17 cellular contexts compared by ENCODE assay signal in genomic region chr19:1232231-1232637, GRCh38. TPM values are rescaled to one million over a fixed set of nuclear protein-coding genes. Genes with fewer than 3 reads are reported as not detected.
DNase-seq lines count a peak whose midpoint lies in the region; FAIRE-seq and TF ChIP-seq lines count a peak whose summit lies in the region.
"Had no signal": no experiment of that assay in that cellular context is flagged by ENCODE, and none has a peak within 500 bp of the region (broad histone marks: within the 10 kb centered on the region; RNA-seq: fewer than 3 reads in every experiment).

No MANE protein-coding gene starts in this region.

- H3K36me3 ChIP-seq in OCI-LY3 (replicated peaks; ENCODE audit: low read depth, low read length): peaks cover 10% of the 10 kb centered on the region
- peaks cover 25% of the 10 kb centered on the region for H3K36me3 ChIP-seq in fibroblast of lung (ENCODE audit: control insufficient read depth, insufficient read depth, low read length)

- no peaks in the 10 kb centered on the region for H3K27me3 ChIP-seq in OCI-LY3 (ENCODE audit: low read depth, low read length)
- no peaks in the 10 kb centered on the region for H3K27me3 ChIP-seq in fibroblast of lung (ENCODE audit: control insufficient read depth, insufficient read depth, low read length)

- H3K9me3 ChIP-seq in OCI-LY3 (ENCODE audit: insufficient read depth, low read length): no peaks in the 10 kb centered on the region
- H3K9me3 ChIP-seq in fibroblast of lung (ENCODE audit: control insufficient read depth, insufficient read depth, low read depth, low read length): no peaks in the 10 kb centered on the region

- no peaks in the 10 kb centered on the region for H3K9me3 Mint-ChIP-seq in neural crest cell
- no peaks in the 10 kb centered on the region for H3K9me3 Mint-ChIP-seq in Calu3 (ENCODE audit: low read depth, unreplicated experiment)
- H3K9me3 Mint-ChIP-seq: natural killer cell, T-cell had no signal

- H3K36me3 Mint-ChIP-seq in neural crest cell (ENCODE audit: low read depth) (no peaks in the 10 kb centered on the region), Calu3 (ENCODE audit: insufficient read depth, unreplicated experiment) (peaks cover 29% of the 10 kb centered on the region)
- H3K36me3 Mint-ChIP-seq: natural killer cell, T-cell had no signal

- H3K4me3 Mint-ChIP-seq in neural crest cell (peak overlapping the region; percentile 80), Calu3 (ENCODE audit: low read depth, unreplicated experiment) (no peak overlapping the region)
- H3K4me3 Mint-ChIP-seq: T-cell had no signal

- H3K27ac Mint-ChIP-seq in neural crest cell (ENCODE audit: unreplicated experiment): no peak overlapping the region
- H3K27ac Mint-ChIP-seq in Calu3 (ENCODE audit: unreplicated experiment): no peak overlapping the region
- H3K27ac Mint-ChIP-seq: natural killer cell had no signal

- DNase-seq in fibroblast of lung (ENCODE audit: low read depth in 2 of 2): no peak
- no peak for DNase-seq in neural crest cell (ENCODE audit: low read depth, low spot score)
- no peak for DNase-seq in DMS79 treated with DMSO at 0.1 percent for 48 hours (lab: John Stamatoyannopoulos, UW)
- DNase-seq in Calu3: no peak
- DNase-seq in GM12892 (ENCODE audit: insufficient read length): no peak
- no peak for DNase-seq in D721Med (ENCODE audit: insufficient read length, low spot score)
- DNase-seq: activated CD4-positive, CD25-positive, alpha-beta regulatory T cell treated with anti-CD3 and anti-CD28 coated beads, Interleukin-2, amount 50 U/mL, for 72 hours; DMS79; kidney; natural killer cell; NCI-H2171; T-cell had no signal

- CTCF ChIA-PET in Calu3 (lab: Charles Lee): no interaction called here

- H3K79me2 ChIP-seq in OCI-LY3 (ENCODE audit: low read length): no peaks in the 10 kb centered on the region
- H3K79me2 ChIP-seq in fibroblast of lung (ENCODE audit: control insufficient read depth, insufficient read depth, low read length): peaks cover 2% of the 10 kb centered on the region

- FAIRE-seq in GM12892 (lab: Jason Lieb, UNC) (no peak), D721Med (lab: Jason Lieb, UNC) (no peak)
- FAIRE-seq: frontal cortex, kidney, urothelium cell line had no signal

- no peak for TF ChIP-seq POLR2A in GM12892 (IDR thresholded peaks at IDR 0.05; ENCODE audit: low read depth, low read length)

- H3K4me3 ChIP-seq in OCI-LY3 (ENCODE audit: low read length): peak overlapping the region; percentile 14; the same call in 1 of the 2 replicates
- H3K4me3 ChIP-seq in fibroblast of lung (replicated peaks in 1 of 4; ENCODE audit: control extremely low read depth in 1 of 4, insufficient read depth in 1 of 4, low read depth in 3 of 4, low read length in 4 of 4): no peak overlapping the region

- H2AFZ ChIP-seq in OCI-LY3 (ENCODE audit: low read depth, low read length) (no peak overlapping the region), fibroblast of lung (ENCODE audit: low read length) (no peak overlapping the region)

- H3K4me1 ChIP-seq in OCI-LY3 (ENCODE audit: low read length) (peaks cover 24% of the 10 kb centered on the region), fibroblast of lung (ENCODE audit: control insufficient read depth, extremely low read depth, insufficient read depth, low read length) (peaks cover 9% of the 10 kb centered on the region)

- peak overlapping the region; percentile 48 for H3K4me2 ChIP-seq in OCI-LY3 (ENCODE audit: low read length)
- H3K4me2 ChIP-seq in fibroblast of lung (ENCODE audit: extremely low read depth, insufficient read depth, low read length): no peak overlapping the region

- H3K4me1 Mint-ChIP-seq in neural crest cell (peaks cover 4% of the 10 kb centered on the region), Calu3 (ENCODE audit: low read depth, unreplicated experiment) (peaks cover 14% of the 10 kb centered on the region)
- H3K4me1 Mint-ChIP-seq: natural killer cell had no signal

- no peaks in the 10 kb centered on the region for H3K27me3 Mint-ChIP-seq in neural crest cell (ENCODE audit: low read depth)
- H3K27me3 Mint-ChIP-seq in Calu3 (ENCODE audit: unreplicated experiment): no peaks in the 10 kb centered on the region
- H3K27me3 Mint-ChIP-seq: T-cell had no signal

- no TSS peak for BruUV-seq in Calu3 (replicated peaks; lab: Mats Ljungman, UMichigan)

- H4K20me1 ChIP-seq in OCI-LY3 (ENCODE audit: insufficient read depth, low read length) (no peaks in the 10 kb centered on the region), fibroblast of lung (ENCODE audit: control insufficient read depth, extremely low read depth, insufficient read depth, low read length) (no peaks in the 10 kb centered on the region)

- intact Hi-C loops in Calu3 (cut with micrococcal nuclease; ENCODE audit: unreplicated experiment): no loop called here

- TF ChIP-seq CTCF in 22Rv1 (IDR thresholded peaks at IDR 0.05) (no peak), OCI-LY3 (IDR thresholded peaks at IDR 0.05; ENCODE audit: low read depth, low read length) (no peak), fibroblast of lung (conservative IDR thresholded peaks at IDR 0.05 in 1 of 2, IDR thresholded peaks at IDR 0.05 in 1 of 2; ENCODE audit: low read depth in 1 of 2, low read length in 2 of 2) (no peak), neural crest cell (conservative IDR thresholded peaks at IDR 0.05) (no peak), Calu3 (IDR thresholded peaks at IDR 0.05; ENCODE audit: unreplicated experiment) (no peak), D721Med (IDR thresholded peaks at IDR 0.05; ENCODE audit: insufficient read depth, missing control alignments) (no peak)

- peak overlapping the region; percentile 32; the same call in 1 of the 2 replicates for H3K27ac ChIP-seq in 22Rv1
- peak overlapping the region; percentile 75 for H3K27ac ChIP-seq in OCI-LY3 (ENCODE audit: low read length)
- H3K27ac ChIP-seq in fibroblast of lung (ENCODE audit: insufficient read depth, low read length): peak overlapping the region; percentile 56
- H3K27ac ChIP-seq: HL-60 had no signal

- H3K9ac ChIP-seq in OCI-LY3 (ENCODE audit: low read length) (peak overlapping the region; percentile 2; the same call in 1 of the 2 replicates), fibroblast of lung (ENCODE audit: insufficient read depth, low read length) (peak overlapping the region; percentile 18)

RNA-seq across cellular contexts. Expression of gene CBARP, which starts 5.6 kb away (rescaled TPM):
- 1.5 TPM in 2 replicates for total RNA-seq in fibroblast of lung
- polyA plus RNA-seq in fibroblast of lung: 0.31 and 1.0 TPM in 2 replicates
- polyA plus RNA-seq in fibroblast of lung (2012): 2.1 and 5.0 TPM in 2 replicates
- 0.94 and 3.6 TPM in 2 replicates for polyA minus RNA-seq in fibroblast of lung (ENCODE audit: low replicate concordance)
- 26.2 and 27.1 TPM in 2 replicates for total RNA-seq in neural crest cell
- 4.2 and 5.7 TPM in 2 replicates for total RNA-seq in Calu3 (2022)
- polyA plus RNA-seq in GM12892 (2012; ENCODE audit: missing spikeins): not detected

RNA-seq across cellular contexts. Expression of gene ATP5F1D, which starts 9.3 kb away (rescaled TPM):
- total RNA-seq in fibroblast of lung (13.4 and 20.5 TPM in 2 replicates), neural crest cell (140 and 141 TPM in 2 replicates), Calu3 (2022) (86.6 and 91.8 TPM in 2 replicates)
- polyA plus RNA-seq in fibroblast of lung: 53.8 and 79.8 TPM in 2 replicates
- 174 and 278 TPM in 2 replicates for polyA plus RNA-seq in fibroblast of lung (2012)
- 23.2 and 31.0 TPM in 2 replicates for polyA minus RNA-seq in fibroblast of lung (ENCODE audit: low replicate concordance)
- polyA plus RNA-seq in GM12892 (2012; ENCODE audit: missing spikeins): 63.3 TPM

RNA-seq across cellular contexts. Expression of gene MIDN, which starts 16.1 kb away (rescaled TPM):
- total RNA-seq in fibroblast of lung (13.6 and 18.8 TPM in 2 replicates), neural crest cell (177 and 187 TPM in 2 replicates), Calu3 (2022) (61.8 and 72.4 TPM in 2 replicates)
- 12.0 and 18.0 TPM in 2 replicates for polyA plus RNA-seq in fibroblast of lung
- 30.3 and 40.2 TPM in 2 replicates for polyA plus RNA-seq in fibroblast of lung (2012)
- polyA minus RNA-seq in fibroblast of lung (ENCODE audit: low replicate concordance): 27.6 and 36.6 TPM in 2 replicates
- polyA plus RNA-seq in GM12892 (2012; ENCODE audit: missing spikeins): 8.9 TPM

RNA-seq across cellular contexts. Expression of gene STK11, which starts 26.7 kb away (rescaled TPM):
- total RNA-seq in fibroblast of lung (96.6 and 100 TPM in 2 replicates), neural crest cell (55.8 and 60.2 TPM in 2 replicates), Calu3 (2022) (55.8 and 58.3 TPM in 2 replicates)
- polyA plus RNA-seq in fibroblast of lung: 23.7 TPM in 2 replicates
- polyA plus RNA-seq in fibroblast of lung (2012): 32.9 and 34.7 TPM in 2 replicates
- polyA minus RNA-seq in fibroblast of lung (ENCODE audit: low replicate concordance): 24.9 and 42.8 TPM in 2 replicates
- polyA plus RNA-seq in GM12892 (2012; ENCODE audit: missing spikeins): 13.8 TPM

RNA-seq across cellular contexts. Expression of gene CIRBP, which starts 36.9 kb away (rescaled TPM):
- total RNA-seq in fibroblast of lung (104 and 110 TPM in 2 replicates), neural crest cell (414 and 421 TPM in 2 replicates), Calu3 (2022) (102 and 112 TPM in 2 replicates)
- polyA plus RNA-seq in fibroblast of lung: 260 and 298 TPM in 2 replicates
- polyA plus RNA-seq in fibroblast of lung (2012): 315 and 327 TPM in 2 replicates
- polyA minus RNA-seq in fibroblast of lung (ENCODE audit: low replicate concordance): 45.9 and 74.1 TPM in 2 replicates
- polyA plus RNA-seq in GM12892 (2012; ENCODE audit: missing spikeins): 276 TPM
